In the genomic region with DNA sequence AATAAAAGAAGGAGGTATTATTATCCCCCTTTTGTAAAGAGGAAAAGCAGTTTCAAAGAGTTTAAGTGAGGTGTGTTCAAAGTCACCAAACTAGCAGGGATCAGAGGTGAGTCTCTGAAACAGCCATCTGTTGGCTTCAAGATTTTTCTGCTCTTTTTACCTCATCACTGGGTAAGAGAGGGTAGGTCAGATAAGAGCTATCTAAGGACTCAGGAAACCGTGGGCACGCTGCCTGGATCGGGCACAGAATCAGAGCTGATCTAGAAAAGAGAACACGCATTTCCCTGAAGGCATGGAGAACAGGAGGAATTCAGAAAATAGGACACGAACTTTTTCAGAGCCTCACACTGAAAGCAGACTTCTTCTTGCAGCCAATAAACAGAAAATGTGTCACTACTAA, we compare ENCODE assay signal across 29 cellular contexts.
"Had no signal": no experiment of that assay in that cellular context is flagged by ENCODE, and none has a peak within 500 bp of the region (broad histone marks: within the 10 kb centered on the region; RNA-seq: fewer than 3 reads in every experiment).

No MANE protein-coding gene starts in this region.

- DNase-seq: activated CD4-positive, alpha-beta memory T cell treated with anti-CD3 and anti-CD28 coated beads, Interleukin-2, amount 10 ng/mL, durations not matched to agents 7 days and 5 days; activated CD4-positive, alpha-beta T cell treated with anti-CD3 and anti-CD28 coated beads for 1 hour; activated CD4-positive, alpha-beta T cell treated with anti-CD3 and anti-CD28 coated beads for 36 hours; activated CD4-positive, alpha-beta T cell treated with anti-CD3 and anti-CD28 coated beads for 48 hours; activated CD4-positive, alpha-beta T cell treated with anti-CD3 and anti-CD28 coated beads, Interleukin-2, amount 10 ng/mL, durations not matched to agents 7 days and 5 days; activated CD4-positive, alpha-beta T cell treated with anti-CD3 and anti-CD28 coated beads, Interleukin-2, amount 50 U/mL, for 48 hours; activated CD4-positive, CD25-positive, alpha-beta regulatory T cell; activated CD8-positive, alpha-beta memory T cell treated with anti-CD3 and anti-CD28 coated beads for 24 hours; activated CD8-positive, alpha-beta memory T cell treated with anti-CD3 and anti-CD28 coated beads, Interleukin-2, amount 10 ng/mL, durations not matched to agents 7 days and 5 days; activated CD8-positive, alpha-beta memory T cell treated with anti-CD3 and anti-CD28 coated beads, Interleukin-2, amount 50 U/mL, for 48 hours; activated CD8-positive, alpha-beta T cell treated with anti-CD3 and anti-CD28 coated beads, Interleukin-2, amount 10 ng/mL, durations not matched to agents 7 days and 5 days; activated effector memory CD4-positive, alpha-beta T cell treated with Interleukin-2 at 50 U/mL for 16 hours; activated gamma-delta T cell; activated naive CD4-positive, alpha-beta T cell treated with anti-CD3 and anti-CD28 coated beads, Interleukin-2, amount 10 ng/mL, durations not matched to agents 7 days and 5 days; activated naive CD4-positive, alpha-beta T cell treated with Interleukin-2 at 50 U/mL for 16 hours; activated naive CD8-positive, alpha-beta T cell treated with anti-CD3 and anti-CD28 coated beads, Interleukin-2, amount 10 ng/mL, durations not matched to agents 7 days and 5 days; activated naive CD8-positive, alpha-beta T cell treated with anti-CD3 and anti-CD28 coated beads, Interleukin-2, amount 50 U/mL, for 24 hours; activated T-cell treated with anti-CD3 and anti-CD28 coated beads, Interleukin-2, amount 50 U/mL, for 24 hours; activated T-cell treated with anti-CD3 and anti-CD28 coated beads, Interleukin-2, amount 50 U/mL, for 48 hours; amygdala; anterior cingulate cortex; T-helper 1 cell; T-helper 2 cell; T-helper 9 cell; WERI-Rb-1 had no signal

- ATAC-seq: activated CD4-positive, alpha-beta T cell treated with anti-CD3 and anti-CD28 coated beads for 36 hours; activated CD4-positive, CD25-positive, alpha-beta regulatory T cell treated with anti-CD3 and anti-CD28 coated beads, Interleukin-2, amount 50 U/mL, for 24 hours; activated CD8-positive, alpha-beta memory T cell treated with anti-CD3 and anti-CD28 coated beads, Interleukin-2, amount 10 ng/mL, durations not matched to agents 7 days and 5 days; activated CD8-positive, alpha-beta T cell treated with anti-CD3 and anti-CD28 coated beads, Interleukin-2, amount 10 ng/mL, durations not matched to agents 7 days and 5 days; activated naive CD8-positive, alpha-beta T cell treated with anti-CD3 and anti-CD28 coated beads, Interleukin-2, amount 50 U/mL, for 24 hours; WTC11 had no signal

- H3K36me3 ChIP-seq: ascending aorta, cardiac muscle cell, WERI-Rb-1 had no signal

- H3K27ac ChIP-seq: ascending aorta, cardiac muscle cell, WERI-Rb-1 had no signal

- H3K4me3 ChIP-seq: ascending aorta, cardiac muscle cell had no signal

- H3K9me3 ChIP-seq: ascending aorta had no signal

- H3K4me1 ChIP-seq: ascending aorta had no signal

- H3K27me3 ChIP-seq: ascending aorta, cardiac muscle cell had no signal
